In genomic region chr4:172740434-172740833, GRCh38 we compare ENCODE assay signal across 16 cellular contexts.
DNase-seq lines count a peak whose midpoint lies in the region; ATAC-seq and FAIRE-seq lines count a peak whose summit lies in the region.
"Had no signal": no experiment of that assay in that cellular context is flagged by ENCODE, and none has a peak within 500 bp of the region (broad histone marks: within the 10 kb centered on the region; RNA-seq: fewer than 3 reads in every experiment).

No MANE protein-coding gene starts in this region.

- ATAC-seq in GM18498 (IDR thresholded peaks at IDR 0.05; ENCODE audit: unreplicated experiment) = peak; percentile 99
- ATAC-seq in GM19463 (IDR thresholded peaks at IDR 0.05; ENCODE audit: unreplicated experiment) = peak; percentile 98
- peak; percentile 98 for ATAC-seq in HG02852 (IDR thresholded peaks at IDR 0.05; ENCODE audit: unreplicated experiment)
- peak; percentile 97 for ATAC-seq in HG03457 (IDR thresholded peaks at IDR 0.05; ENCODE audit: unreplicated experiment)
- ATAC-seq: left ventricle myocardium superior had no signal

- no peak for FAIRE-seq in RCC 7860 (lab: Jason Lieb, UNC)
- FAIRE-seq: GM18507, HTR-8/SVneo had no signal

- DNase-seq in anterior cingulate cortex (lab: John Stamatoyannopoulos, UW) (no peak), RCC 7860 (ENCODE audit: low spot score) (no peak), UCSD-AML1 (lab: John Stamatoyannopoulos, UW; ENCODE audit: unreplicated experiment) (no peak)
- DNase-seq in stimulated activated CD4-positive, alpha-beta T cell treated with anti-CD3 and anti-CD28 coated beads, Interleukin-2, amount 100 ng/mL, for 48 hours = no peak
- DNase-seq: ACHN; activated CD4-positive, alpha-beta memory T cell treated with anti-CD3 and anti-CD28 coated beads for 36 hours; DMS53; left ventricle myocardium superior; NCI-H1694; occipital lobe had no signal
